1 cellular context compared by ENCODE assay signal in the genomic region with DNA sequence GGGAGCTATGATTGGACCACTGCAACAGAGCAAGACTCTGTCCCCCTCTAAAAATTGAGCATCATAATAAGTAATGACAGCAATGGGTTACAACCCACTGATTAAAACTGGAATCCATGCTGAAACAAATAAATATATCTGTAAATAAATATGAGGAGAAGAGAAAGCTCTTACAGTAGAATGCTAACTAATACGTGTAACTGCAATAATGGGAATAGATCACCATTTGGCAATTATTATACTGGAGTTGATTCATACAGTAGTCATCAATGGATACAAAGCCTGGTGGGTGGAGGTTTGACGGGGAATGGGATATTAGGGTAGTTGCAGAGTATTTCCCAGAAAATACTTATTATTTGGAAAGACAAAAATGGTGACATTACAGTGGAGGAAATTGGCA.
A peak's percentile ranks its signal among the peaks of the same experiment; 100 is the strongest.
TF ChIP-seq lines count a peak whose summit lies in the region.

No MANE protein-coding gene starts in this region.

TF ChIP-seq in HepG2, 621 proteins besides CTCF, POLR2A, EP300 and RAD21:
- no peak for TF ChIP-seq JUND (CRISPR knock-in tag; IDR thresholded peaks at IDR 0.05)
- TF ChIP-seq, protein P1, sequence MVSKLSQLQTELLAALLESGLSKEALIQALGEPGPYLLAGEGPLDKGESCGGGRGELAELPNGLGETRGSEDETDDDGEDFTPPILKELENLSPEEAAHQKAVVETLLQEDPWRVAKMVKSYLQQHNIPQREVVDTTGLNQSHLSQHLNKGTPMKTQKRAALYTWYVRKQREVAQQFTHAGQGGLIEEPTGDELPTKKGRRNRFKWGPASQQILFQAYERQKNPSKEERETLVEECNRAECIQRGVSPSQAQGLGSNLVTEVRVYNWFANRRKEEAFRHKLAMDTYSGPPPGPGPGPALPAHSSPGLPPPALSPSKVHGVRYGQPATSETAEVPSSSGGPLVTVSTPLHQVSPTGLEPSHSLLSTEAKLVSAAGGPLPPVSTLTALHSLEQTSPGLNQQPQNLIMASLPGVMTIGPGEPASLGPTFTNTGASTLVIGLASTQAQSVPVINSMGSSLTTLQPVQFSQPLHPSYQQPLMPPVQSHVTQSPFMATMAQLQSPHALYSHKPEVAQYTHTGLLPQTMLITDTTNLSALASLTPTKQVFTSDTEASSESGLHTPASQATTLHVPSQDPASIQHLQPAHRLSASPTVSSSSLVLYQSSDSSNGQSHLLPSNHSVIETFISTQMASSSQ (IDR thresholded peaks at IDR 0.05; ENCODE audit: low read depth), result 0 out of 2 replicates have a peak, but pooled peaks have one; percentile 19
- TF ChIP-seq, protein P1 (CRISPR knock-in tag; IDR thresholded peaks at IDR 0.05; ENCODE audit: borderline replicate concordance), result no peak
- TF ChIP-seq, protein P2, sequence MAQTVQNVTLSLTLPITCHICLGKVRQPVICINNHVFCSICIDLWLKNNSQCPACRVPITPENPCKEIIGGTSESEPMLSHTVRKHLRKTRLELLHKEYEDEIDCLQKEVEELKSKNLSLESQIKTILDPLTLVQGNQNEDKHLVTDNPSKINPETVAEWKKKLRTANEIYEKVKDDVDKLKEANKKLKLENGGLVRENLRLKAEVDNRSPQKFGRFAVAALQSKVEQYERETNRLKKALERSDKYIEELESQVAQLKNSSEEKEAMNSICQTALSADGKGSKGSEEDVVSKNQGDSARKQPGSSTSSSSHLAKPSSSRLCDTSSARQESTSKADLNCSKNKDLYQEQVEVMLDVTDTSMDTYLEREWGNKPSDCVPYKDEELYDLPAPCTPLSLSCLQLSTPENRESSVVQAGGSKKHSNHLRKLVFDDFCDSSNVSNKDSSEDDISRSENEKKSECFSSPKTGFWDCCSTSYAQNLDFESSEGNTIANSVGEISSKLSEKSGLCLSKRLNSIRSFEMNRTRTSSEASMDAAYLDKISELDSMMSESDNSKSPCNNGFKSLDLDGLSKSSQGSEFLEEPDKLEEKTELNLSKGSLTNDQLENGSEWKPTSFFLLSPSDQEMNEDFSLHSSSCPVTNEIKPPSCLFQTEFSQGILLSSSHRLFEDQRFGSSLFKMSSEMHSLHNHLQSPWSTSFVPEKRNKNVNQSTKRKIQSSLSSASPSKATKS (CRISPR knock-in tag; IDR thresholded peaks at IDR 0.05), result 0 out of 2 replicates have a peak, but pooled peaks have one; percentile 59
